16 cellular contexts compared by ENCODE assay signal in the genomic region with DNA sequence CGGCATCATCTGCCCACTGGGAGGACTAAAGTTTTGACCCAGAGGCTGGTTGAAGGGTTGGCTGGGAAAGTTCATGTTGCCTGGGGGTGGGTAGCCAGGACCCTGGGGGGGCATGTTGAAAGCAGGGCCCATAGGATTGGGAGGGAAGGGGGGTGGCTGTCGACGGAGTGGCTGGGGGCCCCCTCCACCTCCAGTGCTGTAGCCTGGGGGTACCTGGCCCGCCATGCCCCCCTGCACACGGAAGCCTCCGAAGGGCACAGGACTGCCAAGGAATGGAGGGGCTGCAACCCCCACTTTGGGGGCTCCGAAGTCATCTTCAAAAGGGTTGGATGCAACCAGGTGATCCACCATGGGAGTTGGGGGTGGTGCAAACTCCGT. TPM values are rescaled to one million over a fixed set of nuclear protein-coding genes. Genes with fewer than 3 reads are reported as not detected.
A peak's percentile ranks its signal among the peaks of the same experiment; 100 is the strongest.
DNase-seq lines count a peak whose midpoint lies in the region; ATAC-seq and TF ChIP-seq lines count a peak whose summit lies in the region.
"Had no signal": no experiment of that assay in that cellular context is flagged by ENCODE, and none has a peak within 500 bp of the region (broad histone marks: within the 10 kb centered on the region; RNA-seq: fewer than 3 reads in every experiment).

No MANE protein-coding gene starts in this region.

- H3K36me3 ChIP-seq in CD8-positive, alpha-beta memory T cell (ENCODE audit: insufficient read depth, low read length) = peaks cover 6% of the 10 kb centered on the region

- H3K4me1 ChIP-seq in CD8-positive, alpha-beta memory T cell (ENCODE audit: insufficient read depth, low read length) = peaks cover 41% of the 10 kb centered on the region

- no peak overlapping the region for H3K27ac ChIP-seq in CD8-positive, alpha-beta memory T cell (ENCODE audit: low read depth, low read length)
- H3K27ac ChIP-seq: A549 had no signal

- peaks cover 65% of the 10 kb centered on the region for H3K4me1 Mint-ChIP-seq in activated CD4-positive, alpha-beta T cell treated with anti-CD3 and anti-CD28 coated beads for 36 hours
- H3K4me1 Mint-ChIP-seq in CD8-positive, alpha-beta memory T cell = peaks cover 46 to 78% (median 65%) of the 10 kb centered on the region in 3 donors
- peaks cover 53% of the 10 kb centered on the region for H3K4me1 Mint-ChIP-seq in activated naive CD8-positive, alpha-beta T cell treated with anti-CD3 and anti-CD28 coated beads for 36 hours
- H3K4me1 Mint-ChIP-seq in nephron progenitor cell = peaks cover 69% of the 10 kb centered on the region

- TF ChIP-seq CTCF in nephron progenitor cell (IDR thresholded peaks at IDR 0.05) = no peak

- ATAC-seq in activated CD4-positive, alpha-beta T cell treated with anti-CD3 and anti-CD28 coated beads for 36 hours = no peak
- ATAC-seq: A549, heart right ventricle had no signal

- no peaks in the 10 kb centered on the region for H3K9me3 ChIP-seq in CD8-positive, alpha-beta memory T cell (ENCODE audit: low read length)
- H3K9me3 ChIP-seq: A549, esophagus squamous epithelium, heart right ventricle had no signal

- peaks cover 23% of the 10 kb centered on the region for H3K36me3 Mint-ChIP-seq in activated CD4-positive, alpha-beta T cell treated with anti-CD3 and anti-CD28 coated beads for 36 hours (ENCODE audit: low read depth)
- H3K36me3 Mint-ChIP-seq in CD8-positive, alpha-beta memory T cell = peaks cover 0 to 69% (median 5%) of the 10 kb centered on the region in 3 donors
- peaks cover 17% of the 10 kb centered on the region for H3K36me3 Mint-ChIP-seq in activated naive CD8-positive, alpha-beta T cell treated with anti-CD3 and anti-CD28 coated beads for 36 hours
- peaks cover 12% of the 10 kb centered on the region for H3K36me3 Mint-ChIP-seq in nephron progenitor cell (ENCODE audit: low read depth)

- intact Hi-C loops in activated CD4-positive, alpha-beta T cell treated with anti-CD3 and anti-CD28 coated beads for 36 hours (cut with DNase I, micrococcal nuclease) = loop anchor here in 1 of 2 experiments (5.0 kb wide), 2 partner anchors 178 to 402 kb away; a partner anchor contains a TSS

- CTCF ChIA-PET in activated CD4-positive, alpha-beta T cell treated with anti-CD3 and anti-CD28 coated beads for 36 hours (lab: Charles Lee) = interaction anchor here (2.3 to 2.4 kb wide), 2 partner anchors 40 to 57 kb away, joined by 8 to 15 read pairs; no protein-coding TSS in a partner anchor
- CTCF ChIA-PET in CD8-positive, alpha-beta memory T cell (lab: Charles Lee) = interaction anchor here (2.2 to 3.7 kb wide), 2 partner anchors 15 to 57 kb away, joined by 7 to 42 read pairs; no protein-coding TSS in a partner anchor

- no peak overlapping the region for H3K4me3 ChIP-seq in CD8-positive, alpha-beta memory T cell (ENCODE audit: low read length)
- H3K4me3 ChIP-seq: A549, esophagus squamous epithelium had no signal

- no peak overlapping the region for H3K27ac Mint-ChIP-seq in activated CD4-positive, alpha-beta T cell treated with anti-CD3 and anti-CD28 coated beads for 36 hours
- H3K27ac Mint-ChIP-seq in CD8-positive, alpha-beta memory T cell = peak overlapping the region in 3 of 8 donors; percentile 76 to 97 (median 86)
- no peak overlapping the region for H3K27ac Mint-ChIP-seq in activated naive CD8-positive, alpha-beta T cell treated with anti-CD3 and anti-CD28 coated beads for 36 hours
- H3K27ac Mint-ChIP-seq in nephron progenitor cell = no peak overlapping the region

- POLR2A ChIA-PET in activated CD4-positive, alpha-beta T cell treated with anti-CD3 and anti-CD28 coated beads for 36 hours (lab: Charles Lee) = no interaction called here
- POLR2A ChIA-PET in CD8-positive, alpha-beta memory T cell (lab: Charles Lee) = interaction anchor here (0.6 to 1.2 kb wide), 2 partner anchors 37 to 57 kb away, joined by 3 read pairs; no protein-coding TSS in a partner anchor

- H3K4me3 Mint-ChIP-seq in activated CD4-positive, alpha-beta T cell treated with anti-CD3 and anti-CD28 coated beads for 36 hours = peak overlapping the region; percentile 91
- peak overlapping the region in 4 of 7 donors; percentile 15 to 96 (median 58) for H3K4me3 Mint-ChIP-seq in CD8-positive, alpha-beta memory T cell
- H3K4me3 Mint-ChIP-seq in activated naive CD8-positive, alpha-beta T cell treated with anti-CD3 and anti-CD28 coated beads for 36 hours = peak overlapping the region; percentile 42
- H3K4me3 Mint-ChIP-seq in nephron progenitor cell = peak overlapping the region; percentile 97

- no peak for DNase-seq in activated CD4-positive, alpha-beta T cell treated with anti-CD3 and anti-CD28 coated beads for 36 hours
- no peak for DNase-seq in activated CD4-positive, alpha-beta T cell treated with anti-CD3 and anti-CD28 coated beads for 4 hours
- peak in 1 of 5 donors; percentile 43 for DNase-seq in CD8-positive, alpha-beta memory T cell
- DNase-seq in activated naive CD8-positive, alpha-beta T cell treated with anti-CD3 and anti-CD28 coated beads for 36 hours = no peak
- DNase-seq in nephron progenitor cell (no peak), NCI-H524 (lab: John Stamatoyannopoulos, UW) (no peak), AML-193 (lab: John Stamatoyannopoulos, UW) (no peak), NCI-H1930 (lab: John Stamatoyannopoulos, UW) (no peak)
- DNase-seq: dermis blood vessel endothelial cell, esophagus squamous epithelium, GF-D8, heart right ventricle, kidney glomerular epithelial cell, NCI-H1048, NCI-H2171 treated with DMSO at 0.1 percent for 48 hours had no signal

- no peaks in the 10 kb centered on the region for H3K9me3 Mint-ChIP-seq in activated CD4-positive, alpha-beta T cell treated with anti-CD3 and anti-CD28 coated beads for 36 hours (ENCODE audit: low read depth)
- H3K9me3 Mint-ChIP-seq in CD8-positive, alpha-beta memory T cell = no peaks in the 10 kb centered on the region
- H3K9me3 Mint-ChIP-seq in activated naive CD8-positive, alpha-beta T cell treated with anti-CD3 and anti-CD28 coated beads for 36 hours = no peaks in the 10 kb centered on the region
- H3K9me3 Mint-ChIP-seq in nephron progenitor cell = no peaks in the 10 kb centered on the region

- no peaks in the 10 kb centered on the region for H3K27me3 ChIP-seq in CD8-positive, alpha-beta memory T cell (ENCODE audit: insufficient read depth, low read length, poor library complexity, severe bottlenecking)
- H3K27me3 ChIP-seq: esophagus squamous epithelium, heart right ventricle had no signal

- H3K27me3 Mint-ChIP-seq in activated CD4-positive, alpha-beta T cell treated with anti-CD3 and anti-CD28 coated beads for 36 hours = no peaks in the 10 kb centered on the region
- peaks cover 0 to 3% of the 10 kb centered on the region in 2 donors for H3K27me3 Mint-ChIP-seq in CD8-positive, alpha-beta memory T cell
- H3K27me3 Mint-ChIP-seq in activated naive CD8-positive, alpha-beta T cell treated with anti-CD3 and anti-CD28 coated beads for 36 hours = no peaks in the 10 kb centered on the region
- no peaks in the 10 kb centered on the region for H3K27me3 Mint-ChIP-seq in nephron progenitor cell (ENCODE audit: low read depth, poor library complexity)

RNA-seq across cellular contexts. Expression of a gene that starts 2.1 kb away (rescaled TPM):
- 10 to 100 TPM; 24.5 to 25.6 TPM for total RNA-seq in activated CD4-positive, alpha-beta T cell treated with anti-CD3 and anti-CD28 coated beads for 36 hours
- 10 to 100 TPM; 34.2 to 35.3 TPM for total RNA-seq in CD8-positive, alpha-beta memory T cell
- polyA plus RNA-seq in CD8-positive, alpha-beta memory T cell = 42.6 TPM
- total RNA-seq in activated naive CD8-positive, alpha-beta T cell treated with anti-CD3 and anti-CD28 coated beads for 36 hours = 10 to 100 TPM; 24.2 to 25.1 TPM

RNA-seq across cellular contexts. Expression of a gene that starts 3.5 kb away (rescaled TPM):
- 10 to 100 TPM; 22.6 to 28.1 TPM for total RNA-seq in activated CD4-positive, alpha-beta T cell treated with anti-CD3 and anti-CD28 coated beads for 36 hours
- total RNA-seq in CD8-positive, alpha-beta memory T cell = 10 to 100 TPM; 35.9 to 36.1 TPM
- 295 TPM for polyA plus RNA-seq in CD8-positive, alpha-beta memory T cell
- 10 to 100 TPM; 12.2 to 13.2 TPM for total RNA-seq in activated naive CD8-positive, alpha-beta T cell treated with anti-CD3 and anti-CD28 coated beads for 36 hours

RNA-seq across cellular contexts. Expression of a gene that starts 11.1 kb away (rescaled TPM):
- total RNA-seq in activated CD4-positive, alpha-beta T cell treated with anti-CD3 and anti-CD28 coated beads for 36 hours = 10 to 100 TPM; 45.9 to 65.7 TPM
- 10 to 100 TPM; 37.4 to 40.8 TPM for total RNA-seq in CD8-positive, alpha-beta memory T cell
- polyA plus RNA-seq in CD8-positive, alpha-beta memory T cell = 32.7 TPM
- 10 to 100 TPM; 34.7 to 38.4 TPM for total RNA-seq in activated naive CD8-positive, alpha-beta T cell treated with anti-CD3 and anti-CD28 coated beads for 36 hours

RNA-seq across cellular contexts. Expression of a gene that starts 15.0 kb away (rescaled TPM):
- total RNA-seq in activated CD4-positive, alpha-beta T cell treated with anti-CD3 and anti-CD28 coated beads for 36 hours = 100 to 1,000 TPM; 190 to 196 TPM
- total RNA-seq in CD8-positive, alpha-beta memory T cell = 100 to 1,000 TPM; 125 to 126 TPM
- polyA plus RNA-seq in CD8-positive, alpha-beta memory T cell = 46.8 TPM
- 100 to 1,000 TPM; 156 TPM for total RNA-seq in activated naive CD8-positive, alpha-beta T cell treated with anti-CD3 and anti-CD28 coated beads for 36 hours

RNA-seq across cellular contexts. Expression of a gene that starts 22.9 kb away (rescaled TPM):
- 10 to 100 TPM; 17.0 to 36.9 TPM for total RNA-seq in activated CD4-positive, alpha-beta T cell treated with anti-CD3 and anti-CD28 coated beads for 36 hours
- 10 to 100 TPM; 44.7 to 45.2 TPM for total RNA-seq in CD8-positive, alpha-beta memory T cell
- 55.5 TPM for polyA plus RNA-seq in CD8-positive, alpha-beta memory T cell
- total RNA-seq in activated naive CD8-positive, alpha-beta T cell treated with anti-CD3 and anti-CD28 coated beads for 36 hours = 10 to 100 TPM; 29.8 to 32.8 TPM

Comparison
In these comparisons a context has a peak if more than half of its experiments do, and no peak if none do; other contexts are left out.
1. H3K4me3 Mint-ChIP-seq: peak in every context shown above with its lines; median percentile 97 in nephron progenitor cell; 91 in activated CD4-positive, alpha-beta T cell treated with anti-CD3 and anti-CD28 coated beads for 36 hours; 58 in CD8-positive, alpha-beta memory T cell; 42 in activated naive CD8-positive, alpha-beta T cell treated with anti-CD3 and anti-CD28 coated beads for 36 hours.